In genomic region chr15:99058421-99058870, GRCh38 we compare ENCODE assay signal across 1 cellular context.
A peak's percentile ranks its signal among the peaks of the same experiment; 100 is the strongest.
TF ChIP-seq lines count a peak whose summit lies in the region.

No MANE protein-coding gene starts in this region.

TF ChIP-seq in HEK293, 187 proteins besides CTCF, POLR2A, EP300 and RAD21 (continued from another document):
- TF ChIP-seq ZNF292 (tag by site-specific recombination; IDR thresholded peaks at IDR 0.05; ENCODE audit: borderline replicate concordance, low read depth), result no peak
- no peak for TF ChIP-seq ZSCAN23 (tag by site-specific recombination; IDR thresholded peaks at IDR 0.05)
- no peak for TF ChIP-seq ZBTB6 (tag by site-specific recombination; IDR thresholded peaks at IDR 0.05)
- no peak for TF ChIP-seq ZNF580 (tag by site-specific recombination; IDR thresholded peaks at IDR 0.05)
- TF ChIP-seq ZSCAN18 (tag by site-specific recombination; IDR thresholded peaks at IDR 0.05), result no peak
- no peak for TF ChIP-seq GLIS1 (tag by site-specific recombination; IDR thresholded peaks at IDR 0.05)
- TF ChIP-seq PATZ1 (tag by site-specific recombination; IDR thresholded peaks at IDR 0.05), result peak; percentile 40
- TF ChIP-seq ZNF335 (tag by site-specific recombination; conservative IDR thresholded peaks at IDR 0.05), result 0 out of 2 replicates have a peak, but pooled peaks have one; percentile 39
- TF ChIP-seq ZNF148 (tag by site-specific recombination; IDR thresholded peaks at IDR 0.05; ENCODE audit: borderline replicate concordance), result no peak
- TF ChIP-seq ZEB2 (tag by site-specific recombination; IDR thresholded peaks at IDR 0.05), result no peak
- no peak for TF ChIP-seq ZNF23 (tag by site-specific recombination; IDR thresholded peaks at IDR 0.05; ENCODE audit: borderline replicate concordance)
- no peak for TF ChIP-seq ZNF473 (tag by site-specific recombination; IDR thresholded peaks at IDR 0.05)
- TF ChIP-seq ZNF704 (tag by site-specific recombination; IDR thresholded peaks at IDR 0.05), result no peak
- TF ChIP-seq ZFHX2 (tag by site-specific recombination; conservative IDR thresholded peaks at IDR 0.05), result 0 out of 2 replicates have a peak, but pooled peaks have one; percentile 23
- 0 out of 2 replicates have a peak, but pooled peaks have one; percentile 38 for TF ChIP-seq ZXDB (tag by site-specific recombination; IDR thresholded peaks at IDR 0.05)
- TF ChIP-seq ZNF239 (tag by site-specific recombination; IDR thresholded peaks at IDR 0.05), result no peak
- TF ChIP-seq PRDM10 (tag by site-specific recombination; IDR thresholded peaks at IDR 0.05), result peak; percentile 73
- peak; percentile 17; the same call in 1 of the 2 replicates for TF ChIP-seq ZBTB17 (tag by site-specific recombination; IDR thresholded peaks at IDR 0.05)
- TF ChIP-seq ZNF785 (tag by site-specific recombination; IDR thresholded peaks at IDR 0.05), result no peak
